In genomic region chr4:9812530-9813340, GRCh38 we compare ENCODE assay signal across 11 cellular contexts.
DNase-seq lines count a peak whose midpoint lies in the region; ATAC-seq, FAIRE-seq and TF ChIP-seq lines count a peak whose summit lies in the region.
"Had no signal": no experiment of that assay in that cellular context is flagged by ENCODE, and none has a peak within 500 bp of the region (broad histone marks: within the 10 kb centered on the region; RNA-seq: fewer than 3 reads in every experiment).

No MANE protein-coding gene starts in this region.

- peak; percentile 56 for FAIRE-seq in GM19239 (lab: Jason Lieb, UNC)
- no peak for FAIRE-seq in D721Med (lab: Jason Lieb, UNC)

- no peak for TF ChIP-seq CTCF in D721Med (IDR thresholded peaks at IDR 0.05; ENCODE audit: insufficient read depth, missing control alignments)

- H3K27ac ChIP-seq in BLaER1 treated with 17β-estradiol and CSF1 and Interleukin-3, amounts not matched to agents 10 nM and 100 nM = no peak overlapping the region
- H3K27ac ChIP-seq: adrenal gland, neutrophil had no signal

- peak; percentile 5 for DNase-seq in GM19239 (ENCODE audit: insufficient read length, low spot score)
- DNase-seq in SKM-1 treated with dmso at 0.1 percent for 144 hours (lab: John Stamatoyannopoulos, UW; ENCODE audit: unreplicated experiment) = peak; percentile 73
- no peak for DNase-seq in AG20443 (ENCODE audit: low spot score)
- no peak for DNase-seq in HuH-7 (ENCODE audit: low spot score)
- DNase-seq in HPDE6-E6E7 (ENCODE audit: extremely low spot score) = no peak
- DNase-seq in D721Med (ENCODE audit: insufficient read length, low spot score) = no peak
- DNase-seq: adrenal gland, COR-L47 had no signal

- peak overlapping the region in 7 of 11 experiments; percentile 4 to 64 (median 45); a peak in 13 of 22 replicates for H3K4me2 ChIP-seq in BLaER1 treated with 17β-estradiol and CSF1 and Interleukin-3, amounts not matched to agents 10 nM and 100 nM

- peak overlapping the region in 1 of 11 experiments; percentile 24; a peak in 1 of 22 replicates for H3K9ac ChIP-seq in BLaER1 treated with 17β-estradiol and CSF1 and Interleukin-3, amounts not matched to agents 10 nM and 100 nM

- peak; percentile 86 for ATAC-seq in HG03025 (IDR thresholded peaks at IDR 0.05; ENCODE audit: low FRiP score, unreplicated experiment)

- H3K27me3 ChIP-seq in BLaER1 treated with 17β-estradiol and CSF1 and Interleukin-3, amounts not matched to agents 10 nM and 100 nM = no peaks in the 10 kb centered on the region
- H3K27me3 ChIP-seq: adrenal gland, neutrophil had no signal

- no peaks in the 10 kb centered on the region for H4K20me1 ChIP-seq in BLaER1 treated with 17β-estradiol and CSF1 and Interleukin-3, amounts not matched to agents 10 nM and 100 nM

- H3K4me1 ChIP-seq in BLaER1 treated with 17β-estradiol and CSF1 and Interleukin-3, amounts not matched to agents 10 nM and 100 nM = peaks cover 0 to 28% (median 3%) of the 10 kb centered on the region in 10 experiments; a peak in 11 of 20 replicates
- H3K4me1 ChIP-seq: adrenal gland had no signal

- peaks cover 0 to 6% (median 0%) of the 10 kb centered on the region in 11 experiments; a peak in 1 of 22 replicates for H3K36me3 ChIP-seq in BLaER1 treated with 17β-estradiol and CSF1 and Interleukin-3, amounts not matched to agents 10 nM and 100 nM
- H3K36me3 ChIP-seq: adrenal gland, neutrophil had no signal

- H3K4me3 ChIP-seq in BLaER1 treated with 17β-estradiol and CSF1 and Interleukin-3, amounts not matched to agents 10 nM and 100 nM = no peak overlapping the region
- H3K4me3 ChIP-seq: adrenal gland had no signal

- H3K9me3 ChIP-seq in BLaER1 treated with 17β-estradiol and CSF1 and Interleukin-3, amounts not matched to agents 10 nM and 100 nM (replicated peaks in 1 of 11) = no peaks in the 10 kb centered on the region; a peak in 1 of 22 replicates
- H3K9me3 ChIP-seq: adrenal gland, neutrophil had no signal

Comparison
In these comparisons a context has a peak if more than half of its experiments do, and no peak if none do; other contexts are left out.
1. DNase-seq: peak in GM19239 (single experiment) and SKM-1 treated with dmso at 0.1 percent for 144 hours (single experiment); none in AG20443 (single experiment), HuH-7 (single experiment), HPDE6-E6E7 (single experiment) and D721Med (single experiment).